Comparison of ENCODE assay signal across 17 cellular contexts in genomic region chr14:27025648-27026047, GRCh38.
A peak's percentile ranks its signal among the peaks of the same experiment; 100 is the strongest.
DNase-seq lines count a peak whose midpoint lies in the region; ATAC-seq, FAIRE-seq and TF ChIP-seq lines count a peak whose summit lies in the region.
"Had no signal": no experiment of that assay in that cellular context is flagged by ENCODE, and none has a peak within 500 bp of the region (broad histone marks: within the 10 kb centered on the region; RNA-seq: fewer than 3 reads in every experiment).

No MANE protein-coding gene starts in this region.

- no peak overlapping the region for H3K4ac ChIP-seq in neuronal stem cell (ENCODE audit: low read length)

- no peak overlapping the region for H3K23ac ChIP-seq in neuronal stem cell (ENCODE audit: low read depth, low read length, poor library complexity)

- no peaks in the 10 kb centered on the region for H3K79me1 ChIP-seq in neuronal stem cell (ENCODE audit: low read depth, low read length)

- no peak for DNase-seq in A549 (ENCODE audit: low read depth in 1 of 2, low spot score in 1 of 2)
- DNase-seq in WTC11 (ENCODE audit: low spot score), result no peak
- DNase-seq in neuronal stem cell (ENCODE audit: low spot score), result no peak
- DNase-seq in stimulated activated CD4-positive, alpha-beta T cell treated with anti-CD3 and anti-CD28 coated beads, Interleukin-2, amount 100 ng/mL, for 24 hours, result no peak
- no peak for DNase-seq in ovary
- DNase-seq in foreskin fibroblast, result no peak
- DNase-seq: ACHN; BE2C; C1 segment of cervical spinal cord; Caco-2; CD4-positive, CD25-positive, alpha-beta regulatory T cell; GOT3; H9 had no signal

- H2BK15ac ChIP-seq in neuronal stem cell (ENCODE audit: low read length), result no peak overlapping the region

- H3K4me3 ChIP-seq in A549 (no peak overlapping the region), HEK293 (ENCODE audit: low read depth, low read length) (no peak overlapping the region), neuronal stem cell (ENCODE audit: low read length in 2 of 2) (no peak overlapping the region), ovary (no peak overlapping the region), foreskin fibroblast (ENCODE audit: low read depth in 1 of 2, low read length in 2 of 2) (no peak overlapping the region)

- no peak overlapping the region for H3K18ac ChIP-seq in neuronal stem cell (ENCODE audit: low read length)

- H3K4me2 ChIP-seq in A549, result no peak overlapping the region
- H3K4me2 ChIP-seq in neuronal stem cell (ENCODE audit: insufficient read depth, low read length, poor library complexity, severe bottlenecking), result no peak overlapping the region

- TF ChIP-seq RAD21 in A549 (conservative IDR thresholded peaks at IDR 0.05 in 1 of 2, IDR thresholded peaks at IDR 0.05 in 1 of 2), result no peak

- H3K27me3 Mint-ChIP-seq in WTC11 (ENCODE audit: low read depth), result no peaks in the 10 kb centered on the region
- H3K27me3 Mint-ChIP-seq: CD4-positive, CD25-positive, alpha-beta regulatory T cell had no signal

- H4K8ac ChIP-seq in neuronal stem cell (ENCODE audit: low read depth, low read length), result no peak overlapping the region

- CTCF ChIA-PET in A549 (lab: Yijun Ruan, JAX) (no interaction called here), HEK293 (lab: Yijun Ruan, JAX) (no interaction called here), WTC11 (lab: Charles Lee) (interaction anchor here (1.2 kb wide), 1 partner anchor 16 kb away, joined by 3 read pairs; no protein-coding TSS in a partner anchor)

- H3K4me1 ChIP-seq in A549 (no peaks in the 10 kb centered on the region), HEK293 (ENCODE audit: control insufficient read depth, insufficient read depth, low read length) (no peaks in the 10 kb centered on the region), neuronal stem cell (ENCODE audit: control insufficient read depth in 2 of 2, insufficient read depth in 1 of 2, low read depth in 1 of 2, low read length in 2 of 2) (no peaks in the 10 kb centered on the region), ovary (ENCODE audit: insufficient read depth) (no peaks in the 10 kb centered on the region)
- H3K4me1 ChIP-seq: BE2C, Caco-2 had no signal

- H2AFZ ChIP-seq in neuronal stem cell (ENCODE audit: low read length), result peak overlapping the region; percentile 2

- H3K9ac ChIP-seq in neuronal stem cell (ENCODE audit: low read depth, low read length, poor library complexity), result no peak overlapping the region

- 100% methylated on average over 1 of the region's 1 CpG for WGBS in A549 (ENCODE audit: missing lambda C conversion rate)
- WGBS in neuronal stem cell (ENCODE audit: extremely low coverage in 2 of 2, insufficient read length in 2 of 2, insufficient replicate concordance in 1 of 2), 2 donors, result no CpG with 5 or more reads among the region's 1 CpG
- 95 to 100% (median 97%) methylated on average over 1 of the region's 1 CpG for WGBS in ovary, 3 donors

- no peaks in the 10 kb centered on the region for H3K36me3 Mint-ChIP-seq in WTC11
- H3K36me3 Mint-ChIP-seq: CD4-positive, CD25-positive, alpha-beta regulatory T cell had no signal

- H3K36me3 ChIP-seq in HEK293 (ENCODE audit: control insufficient read depth in 2 of 2, insufficient read depth in 1 of 2, low read length in 2 of 2) (no peaks in the 10 kb centered on the region), neuronal stem cell (replicated peaks in 1 of 2; ENCODE audit: control insufficient read depth in 2 of 2, insufficient read depth in 2 of 2, low read length in 2 of 2) (no peaks in the 10 kb centered on the region), ovary (no peaks in the 10 kb centered on the region)
- H3K36me3 ChIP-seq: BE2C had no signal

- H2AK5ac ChIP-seq in neuronal stem cell (ENCODE audit: low read depth, low read length), result no peak overlapping the region

- no peak overlapping the region for H2BK12ac ChIP-seq in neuronal stem cell (ENCODE audit: low read length)

- H3K27ac ChIP-seq in A549 (no peak overlapping the region), HEK293 (ENCODE audit: extremely low read depth, low read depth, low read length) (no peak overlapping the region), neuronal stem cell (replicated peaks; ENCODE audit: low read length) (no peak overlapping the region), ovary (no peak overlapping the region)

- no peaks in the 10 kb centered on the region for H3K4me1 Mint-ChIP-seq in WTC11
- H3K4me1 Mint-ChIP-seq: CD4-positive, CD25-positive, alpha-beta regulatory T cell; H9 had no signal

- TF ChIP-seq CTCF in A549 (IDR thresholded peaks at IDR 0.05), result no peak
- no peak for TF ChIP-seq CTCF in HEK293 (tag by site-specific recombination; IDR thresholded peaks at IDR 0.05)
- no peak for TF ChIP-seq CTCF in WTC11 (IDR thresholded peaks at IDR 0.05)
- TF ChIP-seq CTCF in ovary (IDR thresholded peaks at IDR 0.05), result no peak
- no peak for TF ChIP-seq CTCF in foreskin fibroblast (IDR thresholded peaks at IDR 0.05; ENCODE audit: low read depth, low read length)

- H3K9me3 Mint-ChIP-seq in WTC11, result no peaks in the 10 kb centered on the region
- H3K9me3 Mint-ChIP-seq: H9 had no signal

- H3K14ac ChIP-seq in neuronal stem cell (ENCODE audit: low read length), result no peak overlapping the region

- H4K91ac ChIP-seq in neuronal stem cell (ENCODE audit: low read depth, low read length, poor library complexity), result no peak overlapping the region

- POLR2A ChIA-PET in A549 (lab: Yijun Ruan, JAX) (no interaction called here), HEK293 (lab: Yijun Ruan, JAX) (no interaction called here), WTC11 (lab: Charles Lee) (interaction anchor here (0.5 kb wide), 1 partner anchor 412 kb away, joined by 3 read pairs; no protein-coding TSS in a partner anchor)

- FAIRE-seq in A549 (lab: Jason Lieb, UNC), result no peak
- FAIRE-seq: D721Med, GM12891, GM19239 had no signal

- no peak overlapping the region for H2BK5ac ChIP-seq in neuronal stem cell (ENCODE audit: low read length)

- ATAC-seq in A549 (no peak), WTC11 (peak; percentile 38; the same call in 1 of the 2 replicates)

- H3K4me3 Mint-ChIP-seq in WTC11, result no peak overlapping the region
- H3K4me3 Mint-ChIP-seq: CD4-positive, CD25-positive, alpha-beta regulatory T cell; H9 had no signal

- TF ChIP-seq POLR2A in A549 (IDR thresholded peaks at IDR 0.05; ENCODE audit: low read length) (no peak), ovary (IDR thresholded peaks at IDR 0.05) (no peak)

- H3K9me3 ChIP-seq in A549 (no peaks in the 10 kb centered on the region), HEK293 (ENCODE audit: control insufficient read depth, insufficient read depth, low read depth, low read length) (no peaks in the 10 kb centered on the region), neuronal stem cell (replicated peaks in 1 of 2; ENCODE audit: control insufficient read depth in 2 of 2, insufficient read depth in 1 of 2, low read depth in 1 of 2, low read length in 2 of 2) (no peaks in the 10 kb centered on the region), ovary (no peaks in the 10 kb centered on the region)
- H3K9me3 ChIP-seq: BE2C, Caco-2 had no signal

- no peaks in the 10 kb centered on the region for H3K27me3 ChIP-seq in neuronal stem cell (ENCODE audit: control insufficient read depth in 3 of 3, insufficient read depth in 3 of 3, low read depth in 1 of 3, low read length in 3 of 3)
- no peaks in the 10 kb centered on the region for H3K27me3 ChIP-seq in ovary
- H3K27me3 ChIP-seq: BE2C had no signal

- H3K27ac Mint-ChIP-seq in WTC11, result no peak overlapping the region
- H3K27ac Mint-ChIP-seq: CD4-positive, CD25-positive, alpha-beta regulatory T cell had no signal

- intact Hi-C loops in ovary (cut with DNase I), result no loop called here

- TF ChIP-seq EP300 in A549 (IDR thresholded peaks at IDR 0.05) (no peak), ovary (IDR thresholded peaks at IDR 0.05) (no peak)

- H2BK120ac ChIP-seq in neuronal stem cell (ENCODE audit: low read depth, low read length), result no peak overlapping the region

TF ChIP-seq in A549, 52 proteins besides CTCF, POLR2A, EP300 and RAD21:
- TF ChIP-seq ZC3H11A (IDR thresholded peaks at IDR 0.05), result peak; percentile 70
- TF ChIP-seq FOSB (CRISPR knock-in tag; IDR thresholded peaks at IDR 0.05), result no peak

TF ChIP-seq in HEK293, 187 proteins besides CTCF, POLR2A, EP300 and RAD21 (continues in another document):
- TF ChIP-seq MEIS1 (CRISPR knock-in tag; IDR thresholded peaks at IDR 0.05; ENCODE audit: borderline replicate concordance), result no peak

TF ChIP-seq in WTC11, 78 proteins besides CTCF, POLR2A, EP300 and RAD21 (continues in another document):
- no peak for TF ChIP-seq ZNF138 (CRISPR knock-in tag; conservative IDR thresholded peaks at IDR 0.05)
- no peak for TF ChIP-seq ZNF532 (CRISPR knock-in tag; IDR thresholded peaks at IDR 0.05; ENCODE audit: borderline replicate concordance)
- no peak for TF ChIP-seq FOXP1 (CRISPR knock-in tag; IDR thresholded peaks at IDR 0.05; ENCODE audit: borderline replicate concordance)
- TF ChIP-seq FOXK1 (CRISPR knock-in tag; IDR thresholded peaks at IDR 0.05), result no peak
- TF ChIP-seq FOXJ3 (CRISPR knock-in tag; IDR thresholded peaks at IDR 0.05; ENCODE audit: borderline replicate concordance), result no peak
